In the genomic region with DNA sequence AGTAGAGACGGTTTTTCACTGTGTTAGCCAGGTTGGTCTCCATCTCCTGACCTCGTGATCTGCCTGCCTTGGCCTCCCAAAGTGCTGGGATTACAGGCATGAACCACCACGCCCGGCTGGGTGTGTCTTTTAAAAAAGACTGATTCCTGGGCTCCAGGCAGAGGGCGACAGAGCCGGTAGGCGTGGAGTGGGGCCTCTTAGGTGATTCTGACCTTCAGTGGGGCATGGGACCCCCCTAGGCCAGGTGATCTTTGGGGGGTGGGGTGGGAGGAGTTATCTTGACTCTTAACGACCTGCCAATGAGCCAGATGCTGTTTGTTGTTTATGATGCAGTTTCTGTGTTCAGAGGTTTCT, we compare ENCODE assay signal across 1 cellular context.
TF ChIP-seq lines count a peak whose summit lies in the region.

No MANE protein-coding gene starts in this region.

TF ChIP-seq in H1, 55 proteins besides CTCF, POLR2A, EP300 and RAD21:
- TF ChIP-seq NANOG (IDR thresholded peaks at IDR 0.05; ENCODE audit: insufficient read depth, low read depth, low read length, poor library complexity, severe bottlenecking) (no peak), RBBP5 (IDR thresholded peaks at IDR 0.05; ENCODE audit: borderline replicate concordance, low read depth, low read length) (no peak), KDM4A (IDR thresholded peaks at IDR 0.05; ENCODE audit: low read depth, low read length, severe bottlenecking) (no peak), POLR2AphosphoS5 (IDR thresholded peaks at IDR 0.05; ENCODE audit: low read depth, low read length) (no peak), BRCA1 (IDR thresholded peaks at IDR 0.05; ENCODE audit: low read depth, low read length) (no peak), NRF1 (IDR thresholded peaks at IDR 0.05; ENCODE audit: low read depth, low read length) (no peak), BCL11A (IDR thresholded peaks at IDR 0.05; ENCODE audit: low read depth in 2 of 2, low read length in 2 of 2) (no peak), RNF2 (IDR thresholded peaks at IDR 0.05; ENCODE audit: borderline replicate concordance, low read depth, low read length, missing control alignments, poor library complexity, severe bottlenecking) (no peak), SAP30 (IDR thresholded peaks at IDR 0.05; ENCODE audit: insufficient read depth, insufficient replicate concordance, low read length) (no peak), SP2 (IDR thresholded peaks at IDR 0.05; ENCODE audit: low read length) (no peak), GABPA (IDR thresholded peaks at IDR 0.05; ENCODE audit: borderline replicate concordance, insufficient read depth, low read length) (no peak), SIX5 (IDR thresholded peaks at IDR 0.05; ENCODE audit: low read depth, low read length) (no peak), KDM1A (IDR thresholded peaks at IDR 0.05; ENCODE audit: borderline replicate concordance, low read length) (no peak), CEBPB (IDR thresholded peaks at IDR 0.05; ENCODE audit: low read depth, low read length) (no peak), SIRT6 (IDR thresholded peaks at IDR 0.05; ENCODE audit: low read length) (no peak), SIN3A (conservative IDR thresholded peaks at IDR 0.05 in 1 of 2, IDR thresholded peaks at IDR 0.05 in 1 of 2; ENCODE audit: low read depth in 1 of 2, low read length in 2 of 2) (no peak), CBX8 (IDR thresholded peaks at IDR 0.05; ENCODE audit: borderline replicate concordance, low read depth, low read length) (no peak), JUND (IDR thresholded peaks at IDR 0.05; ENCODE audit: low read length) (no peak)
